ENCODE assay signal across 32 cellular contexts in genomic region chr12:43288666-43289065, GRCh38.
A peak's percentile ranks its signal among the peaks of the same experiment; 100 is the strongest.
DNase-seq lines count a peak whose midpoint lies in the region; ATAC-seq and TF ChIP-seq lines count a peak whose summit lies in the region.
"Had no signal": no experiment of that assay in that cellular context is flagged by ENCODE, and none has a peak within 500 bp of the region (broad histone marks: within the 10 kb centered on the region; RNA-seq: fewer than 3 reads in every experiment).

No MANE protein-coding gene starts in this region.

- H4K20me1 ChIP-seq in hepatocyte (ENCODE audit: insufficient read depth, poor library complexity, severe bottlenecking) (no peaks in the 10 kb centered on the region), osteoblast (ENCODE audit: insufficient read depth, low read length) (no peaks in the 10 kb centered on the region)
- H4K20me1 ChIP-seq: BLaER1 had no signal

- CTCF ChIA-PET in HEK293T (lab: Yijun Ruan, JAX): no interaction called here

- no peak overlapping the region for H3K4me3 ChIP-seq in hepatocyte
- H3K4me3 ChIP-seq in osteoblast (ENCODE audit: insufficient read depth, low read length): no peak overlapping the region
- H3K4me3 ChIP-seq: BLaER1, left ventricle myocardium inferior, right atrium auricular region had no signal

- H3K9me3 ChIP-seq in hepatocyte (ENCODE audit: low read depth) (no peaks in the 10 kb centered on the region), osteoblast (ENCODE audit: low read depth, low read length) (no peaks in the 10 kb centered on the region)
- H3K9me3 ChIP-seq: BLaER1, esophagus squamous epithelium, left ventricle myocardium inferior, right atrium auricular region, SK-N-SH, tibial nerve had no signal

- H2AFZ ChIP-seq in hepatocyte (no peak overlapping the region), osteoblast (ENCODE audit: low read length) (peak overlapping the region; percentile 4)
- H2AFZ ChIP-seq: parathyroid adenoma had no signal

- peak overlapping the region; percentile 80 for H3K27ac ChIP-seq in hepatocyte
- H3K27ac ChIP-seq in osteoblast (ENCODE audit: low read depth, low read length): no peak overlapping the region
- H3K27ac ChIP-seq: BLaER1, esophagus squamous epithelium, left ventricle myocardium inferior, parathyroid adenoma, right atrium auricular region had no signal

- H3K27me3 ChIP-seq in hepatocyte (no peaks in the 10 kb centered on the region), osteoblast (ENCODE audit: insufficient read depth, low read length) (no peaks in the 10 kb centered on the region)
- H3K27me3 ChIP-seq: BLaER1, esophagus squamous epithelium, right atrium auricular region, tibial nerve had no signal

- H3K36me3 ChIP-seq in hepatocyte (replicated peaks; ENCODE audit: insufficient read depth, low read depth) (no peaks in the 10 kb centered on the region), osteoblast (ENCODE audit: insufficient read depth, low read length) (no peaks in the 10 kb centered on the region)
- H3K36me3 ChIP-seq: BLaER1, esophagus squamous epithelium, left ventricle myocardium inferior, right atrium auricular region, tibial nerve had no signal

- TF ChIP-seq CTCF in hepatocyte (IDR thresholded peaks at IDR 0.05; ENCODE audit: poor library complexity) (no peak), osteoblast (IDR thresholded peaks at IDR 0.05; ENCODE audit: extremely low read depth, low read depth, low read length) (no peak)

- H3K9me2 ChIP-seq in hepatocyte (replicated peaks; ENCODE audit: insufficient read depth): no peaks in the 10 kb centered on the region
- H3K9me2 ChIP-seq: SK-N-SH had no signal

- H3K4me2 ChIP-seq in hepatocyte: peak overlapping the region; percentile 55
- H3K4me2 ChIP-seq in osteoblast (ENCODE audit: insufficient read depth, low read length): no peak overlapping the region
- H3K4me2 ChIP-seq: BLaER1, SK-N-SH had no signal

- H3K79me2 ChIP-seq in hepatocyte (no peaks in the 10 kb centered on the region), osteoblast (ENCODE audit: insufficient read depth, low read length) (no peaks in the 10 kb centered on the region)
- H3K79me2 ChIP-seq: parathyroid adenoma had no signal

- ATAC-seq in HG02623 (IDR thresholded peaks at IDR 0.05; ENCODE audit: unreplicated experiment): no peak
- ATAC-seq: activated CD4-positive, alpha-beta T cell treated with anti-CD3 and anti-CD28 coated beads for 36 hours; activated CD8-positive, alpha-beta T cell treated with anti-CD3 and anti-CD28 coated beads, Interleukin-2, amount 10 ng/mL, durations not matched to agents 7 days and 5 days; natural killer cell; T-helper 17 cell had no signal

- POLR2A ChIA-PET in HEK293T (lab: Yijun Ruan, JAX): interaction anchor here (1.5 kb wide), 1 partner anchor 43 kb away, joined by 3 read pairs; no protein-coding TSS in a partner anchor

- H3K4me1 ChIP-seq in hepatocyte (ENCODE audit: insufficient read depth) (peaks cover 19% of the 10 kb centered on the region), osteoblast (ENCODE audit: insufficient read depth, low read length) (peaks cover 72% of the 10 kb centered on the region)
- H3K4me1 ChIP-seq: BLaER1, parathyroid adenoma, right atrium auricular region had no signal

- DNase-seq in HEK293T (ENCODE audit: extremely low spot score): peak; percentile 9
- peak; percentile 14 for DNase-seq in RPMI7951 (ENCODE audit: low read depth)
- DNase-seq in hepatocyte (ENCODE audit: low spot score): no peak
- DNase-seq in osteoblast (ENCODE audit: insufficient read length, low spot score, missing footprints): no peak
- no peak for DNase-seq in globus pallidus (ENCODE audit: low spot score)
- DNase-seq in T-helper 1 cell: no peak
- DNase-seq: ACHN; activated CD4-positive, alpha-beta T cell treated with anti-CD3 and anti-CD28 coated beads for 36 hours; activated CD8-positive, alpha-beta T cell treated with anti-CD3 and anti-CD28 coated beads, Interleukin-2, amount 10 ng/mL, durations not matched to agents 7 days and 5 days; activated effector memory CD4-positive, alpha-beta T cell treated with Interleukin-2 at 50 U/mL for 16 hours; activated T-cell treated with anti-CD3 and anti-CD28 coated beads for 4 hours; central memory CD4-positive, alpha-beta T cell; COR-L47; endodermal cell; esophagus squamous epithelium; GF-D8; hypothalamus; immature natural killer cell; left ventricle myocardium inferior; natural killer cell; NCI-H1417 treated with DMSO at 0.1 percent for 48 hours; NCI-H2081; NCI-H2227 treated with DMSO at 0.1 percent for 48 hours; NCI-H526 treated with DMSO at 0.1 percent for 48 hours; SK-N-SH; stimulated activated CD4-positive, alpha-beta T cell treated with anti-CD3 and anti-CD28 coated beads, Interleukin-2, amount 100 ng/mL, for 24 hours; T-helper 17 cell had no signal

- WGBS in hepatocyte (ENCODE audit: low lambda C conversion rate, missing lambda C conversion rate): 58% methylated on average over 8 of the region's 8 CpGs

TF ChIP-seq in HEK293T, 16 proteins besides CTCF, POLR2A, EP300 and RAD21:
- TF ChIP-seq L3MBTL2 (conservative IDR thresholded peaks at IDR 0.05) (no peak), LEF1 (IDR thresholded peaks at IDR 0.05; ENCODE audit: borderline replicate concordance) (no peak), FOXK2 (IDR thresholded peaks at IDR 0.05) (no peak), ZNF384 (IDR thresholded peaks at IDR 0.05) (no peak), ELF4 (IDR thresholded peaks at IDR 0.05) (no peak), SUZ12 (IDR thresholded peaks at IDR 0.05) (no peak), FOXM1 (IDR thresholded peaks at IDR 0.05; ENCODE audit: borderline replicate concordance) (no peak), TARDBP (IDR thresholded peaks at IDR 0.05) (no peak), CTBP1 (IDR thresholded peaks at IDR 0.05; ENCODE audit: borderline replicate concordance) (no peak), FOXA1 (IDR thresholded peaks at IDR 0.05) (no peak), BHLHE40 (IDR thresholded peaks at IDR 0.05; ENCODE audit: borderline replicate concordance) (no peak)

Comparison
In these comparisons a context has a peak if more than half of its experiments do, and no peak if none do; other contexts are left out.
1. DNase-seq: peak in HEK293T (single experiment) and RPMI7951 (single experiment); none in hepatocyte (single experiment), osteoblast (single experiment), globus pallidus (single experiment) and T-helper 1 cell (0 of 5).